In the genomic region with DNA sequence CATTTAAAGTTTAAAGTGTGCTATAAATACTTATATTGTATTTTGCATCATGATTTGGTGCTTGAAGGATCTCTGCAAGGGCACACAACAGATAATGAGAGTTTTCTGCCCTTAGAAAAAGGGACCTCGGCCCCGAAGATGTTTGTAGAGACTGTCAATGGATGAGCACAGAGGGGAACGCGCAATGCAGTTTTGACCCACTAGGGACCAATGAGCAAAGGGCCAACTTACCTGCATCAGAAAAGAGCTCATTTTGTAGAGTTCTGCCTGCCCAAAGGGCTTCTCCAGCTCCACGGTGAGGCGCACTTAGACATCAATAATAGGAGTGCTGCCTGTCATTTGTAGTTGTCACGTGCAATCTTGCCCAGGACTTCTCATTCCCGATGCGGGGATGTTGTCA, we compare ENCODE assay signal across 29 cellular contexts.
DNase-seq lines count a peak whose midpoint lies in the region; ATAC-seq and TF ChIP-seq lines count a peak whose summit lies in the region.
"Had no signal": no experiment of that assay in that cellular context is flagged by ENCODE, and none has a peak within 500 bp of the region (broad histone marks: within the 10 kb centered on the region; RNA-seq: fewer than 3 reads in every experiment).

No MANE protein-coding gene starts in this region.

- H3K4me3 ChIP-seq in GM06990 (replicated peaks; ENCODE audit: low read depth, low read length) (no peak overlapping the region), GM23338 (no peak overlapping the region), WERI-Rb-1 (ENCODE audit: low read depth, low read length) (no peak overlapping the region), kidney epithelial cell (ENCODE audit: low read depth, low read length) (no peak overlapping the region), right lobe of liver (no peak overlapping the region)
- H3K4me3 ChIP-seq: gastrocnemius medialis, skin epidermis, thoracic aorta, uterus had no signal

- H3K36me3 Mint-ChIP-seq in GM23338 (ENCODE audit: low read depth), result no peaks in the 10 kb centered on the region
- H3K36me3 Mint-ChIP-seq: CD14-positive monocyte had no signal

- H3K27ac Mint-ChIP-seq in GM23338, result no peak overlapping the region
- H3K27ac Mint-ChIP-seq: activated naive CD8-positive, alpha-beta T cell treated with anti-CD3 and anti-CD28 coated beads, Interleukin-2, amount 50 U/mL, for 24 hours; CD14-positive monocyte; dendritic cell treated with granulocyte-macrophage colony-stimulating factor and Interleukin-4, amounts not matched to agents 40 ng/mL and 50 ng/mL, for 4 days; stimulated activated naive CD8-positive, alpha-beta T cell treated with anti-CD3 and anti-CD28 coated beads, Interleukin-15, Interleukin-2, amounts not matched to agents 100 ng/mL and 50 ng/mL, for 24 hours had no signal

- H3K9me3 Mint-ChIP-seq in GM23338, result no peaks in the 10 kb centered on the region
- H3K9me3 Mint-ChIP-seq: activated naive CD8-positive, alpha-beta T cell treated with anti-CD3 and anti-CD28 coated beads, Interleukin-2, amount 50 U/mL, for 24 hours; activated T-cell treated with anti-CD3 and anti-CD28 coated beads, Interleukin-2, amount 50 U/mL, for 4 hours; dendritic cell treated with granulocyte-macrophage colony-stimulating factor and Interleukin-4, amounts not matched to agents 40 ng/mL and 50 ng/mL, for 4 days; stimulated activated naive CD8-positive, alpha-beta T cell treated with anti-CD3 and anti-CD28 coated beads, Interleukin-15, Interleukin-2, amounts not matched to agents 100 ng/mL and 50 ng/mL, for 24 hours had no signal

- no peak overlapping the region for H3K4me3 Mint-ChIP-seq in GM23338
- H3K4me3 Mint-ChIP-seq: activated naive CD8-positive, alpha-beta T cell treated with anti-CD3 and anti-CD28 coated beads, Interleukin-2, amount 50 U/mL, for 24 hours; activated T-cell treated with anti-CD3 and anti-CD28 coated beads, Interleukin-2, amount 50 U/mL, for 4 hours; CD14-positive monocyte; dendritic cell treated with granulocyte-macrophage colony-stimulating factor and Interleukin-4, amounts not matched to agents 40 ng/mL and 50 ng/mL, for 4 days; naive thymus-derived CD4-positive, alpha-beta T cell; stimulated activated naive CD8-positive, alpha-beta T cell treated with anti-CD3 and anti-CD28 coated beads, Interleukin-15, Interleukin-2, amounts not matched to agents 100 ng/mL and 50 ng/mL, for 24 hours had no signal

- no peak overlapping the region for H2AFZ ChIP-seq in GM23338

- 90% methylated on average over 2 of the region's 9 CpGs for WGBS in right lobe of liver (ENCODE audit: insufficient coverage, low coverage, low lambda C conversion rate, missing lambda C conversion rate)

- intact Hi-C loops in right lobe of liver (cut with DNase I), result no loop called here

- no peaks in the 10 kb centered on the region for H3K9me2 ChIP-seq in GM23338 (ENCODE audit: insufficient read depth)

- H3K4me1 Mint-ChIP-seq in GM23338, result peaks cover 8% of the 10 kb centered on the region

- no peak for DNase-seq in GM06990 (ENCODE audit: extremely low read depth, insufficient read length)
- DNase-seq in GM23338 (ENCODE audit: low spot score), result peak; percentile 63
- no peak for DNase-seq in WERI-Rb-1
- no peak for DNase-seq in kidney epithelial cell (ENCODE audit: low read depth)
- no peak for DNase-seq in AG08396 (ENCODE audit: low spot score)
- DNase-seq in right lobe of liver, result no peak
- no peak for DNase-seq in NCI-H2227 (lab: John Stamatoyannopoulos, UW; ENCODE audit: unreplicated experiment)
- DNase-seq: activated naive CD8-positive, alpha-beta T cell treated with anti-CD3 and anti-CD28 coated beads, Interleukin-2, amount 50 U/mL, for 24 hours; activated T-cell treated with anti-CD3 and anti-CD28 coated beads, Interleukin-2, amount 50 U/mL, for 4 hours; Calu3; central memory CD4-positive, alpha-beta T cell; gastrocnemius medialis; GOT3; hypothalamus; islet precursor cell; KG1; midbrain; naive thymus-derived CD4-positive, alpha-beta T cell; NCI-H1436 treated with DMSO at 0.1 percent for 48 hours; NCI-H69; occipital lobe; RPMI8226; uterus had no signal

- TF ChIP-seq CTCF in GM06990 (IDR thresholded peaks at IDR 0.05; ENCODE audit: insufficient read depth, low read length, poor library complexity, severe bottlenecking), result peak; percentile 13
- peak; percentile 26 to 33 for TF ChIP-seq CTCF in GM23338 (conservative IDR thresholded peaks at IDR 0.05; ENCODE audit: low read depth in 2 of 2)
- peak; percentile 29; the same call in 1 of the 2 replicates for TF ChIP-seq CTCF in WERI-Rb-1 (IDR thresholded peaks at IDR 0.05; ENCODE audit: low read depth, low read length)
- TF ChIP-seq CTCF in kidney epithelial cell (IDR thresholded peaks at IDR 0.05; ENCODE audit: insufficient read depth, low read length, poor library complexity, severe bottlenecking), result peak; percentile 1
- TF ChIP-seq CTCF in right lobe of liver (IDR thresholded peaks at IDR 0.05), result no peak

- H3K36me3 ChIP-seq in GM06990 (ENCODE audit: control insufficient read depth, insufficient read depth, low read length) (no peaks in the 10 kb centered on the region), GM23338 (ENCODE audit: insufficient read depth) (no peaks in the 10 kb centered on the region), WERI-Rb-1 (no peaks in the 10 kb centered on the region), kidney epithelial cell (ENCODE audit: control insufficient read depth, insufficient read depth, low read length) (no peaks in the 10 kb centered on the region), right lobe of liver (no peaks in the 10 kb centered on the region)
- H3K36me3 ChIP-seq: gastrocnemius medialis, thoracic aorta, uterus had no signal

- H3K27me3 ChIP-seq in GM06990 (replicated peaks; ENCODE audit: control insufficient read depth, insufficient read depth, low read length), result no peaks in the 10 kb centered on the region
- H3K27me3 ChIP-seq in GM23338 (ENCODE audit: insufficient read depth), result no peaks in the 10 kb centered on the region
- no peaks in the 10 kb centered on the region for H3K27me3 ChIP-seq in WERI-Rb-1 (ENCODE audit: insufficient read depth, low read depth, severe bottlenecking)
- no peaks in the 10 kb centered on the region for H3K27me3 ChIP-seq in kidney epithelial cell (ENCODE audit: control insufficient read depth, insufficient read depth, low read length)
- H3K27me3 ChIP-seq in right lobe of liver, result no peaks in the 10 kb centered on the region
- H3K27me3 ChIP-seq: gastrocnemius medialis, uterus had no signal

- peak; percentile 77 for ATAC-seq in GM23338
- ATAC-seq in HG03439 (IDR thresholded peaks at IDR 0.05; ENCODE audit: unreplicated experiment), result no peak
- ATAC-seq in right lobe of liver, result no peak
- ATAC-seq: activated naive CD8-positive, alpha-beta T cell treated with anti-CD3 and anti-CD28 coated beads, Interleukin-2, amount 50 U/mL, for 24 hours; activated T-cell treated with anti-CD3 and anti-CD28 coated beads, Interleukin-2, amount 50 U/mL, for 4 hours; gastrocnemius medialis; naive thymus-derived CD4-positive, alpha-beta T cell had no signal

- no peak overlapping the region for H3K4me2 ChIP-seq in GM23338

- TF ChIP-seq POLR2A in right lobe of liver (IDR thresholded peaks at IDR 0.05), result no peak

- no peaks in the 10 kb centered on the region for H3K9me3 ChIP-seq in WERI-Rb-1 (ENCODE audit: severe bottlenecking)
- no peaks in the 10 kb centered on the region for H3K9me3 ChIP-seq in right lobe of liver
- H3K9me3 ChIP-seq: gastrocnemius medialis, thoracic aorta, uterus had no signal

- no peaks in the 10 kb centered on the region for H3K79me2 ChIP-seq in GM23338 (replicated peaks; ENCODE audit: insufficient read depth)

- peaks cover 1% of the 10 kb centered on the region for H3K27me3 Mint-ChIP-seq in GM23338 (ENCODE audit: insufficient read depth, low read depth, poor library complexity)
- H3K27me3 Mint-ChIP-seq: activated naive CD8-positive, alpha-beta T cell treated with anti-CD3 and anti-CD28 coated beads, Interleukin-2, amount 50 U/mL, for 24 hours; dendritic cell treated with granulocyte-macrophage colony-stimulating factor and Interleukin-4, amounts not matched to agents 40 ng/mL and 50 ng/mL, for 4 days; naive thymus-derived CD4-positive, alpha-beta T cell; stimulated activated naive CD8-positive, alpha-beta T cell treated with anti-CD3 and anti-CD28 coated beads, Interleukin-15, Interleukin-2, amounts not matched to agents 100 ng/mL and 50 ng/mL, for 24 hours had no signal

- H3K4me1 ChIP-seq in GM23338 (ENCODE audit: insufficient read depth), result no peaks in the 10 kb centered on the region
- peaks cover 0 to 15% (median 3%) of the 10 kb centered on the region in 4 donors for H3K4me1 ChIP-seq in right lobe of liver
- H3K4me1 ChIP-seq: gastrocnemius medialis, uterus had no signal

- no peaks in the 10 kb centered on the region; the same call in 1 of the 2 replicates for H4K20me1 ChIP-seq in GM23338 (replicated peaks; ENCODE audit: insufficient read depth)

- no peak overlapping the region for H3K27ac ChIP-seq in GM23338 (ENCODE audit: low read depth)
- H3K27ac ChIP-seq in WERI-Rb-1, result no peak overlapping the region
- no peak overlapping the region for H3K27ac ChIP-seq in right lobe of liver
- H3K27ac ChIP-seq: gastrocnemius medialis, skin epidermis, thoracic aorta, uterus had no signal

- H3F3A ChIP-seq in GM23338 (replicated peaks; ENCODE audit: low read depth), result no peaks in the 10 kb centered on the region

TF ChIP-seq in GM23338, 12 proteins besides CTCF, POLR2A, EP300 and RAD21 (continues in another document):
- TF ChIP-seq EZH2 (IDR thresholded peaks at IDR 0.05; ENCODE audit: low read depth, unreplicated experiment) (no peak), CREB1 (CRISPR knock-in tag; IDR thresholded peaks at IDR 0.05; ENCODE audit: low read depth) (no peak), ZNF114 (CRISPR knock-in tag; IDR thresholded peaks at IDR 0.05) (no peak), JUNB (IDR thresholded peaks at IDR 0.05; ENCODE audit: unreplicated experiment) (no peak)
- TF ChIP-seq, protein P1, sequence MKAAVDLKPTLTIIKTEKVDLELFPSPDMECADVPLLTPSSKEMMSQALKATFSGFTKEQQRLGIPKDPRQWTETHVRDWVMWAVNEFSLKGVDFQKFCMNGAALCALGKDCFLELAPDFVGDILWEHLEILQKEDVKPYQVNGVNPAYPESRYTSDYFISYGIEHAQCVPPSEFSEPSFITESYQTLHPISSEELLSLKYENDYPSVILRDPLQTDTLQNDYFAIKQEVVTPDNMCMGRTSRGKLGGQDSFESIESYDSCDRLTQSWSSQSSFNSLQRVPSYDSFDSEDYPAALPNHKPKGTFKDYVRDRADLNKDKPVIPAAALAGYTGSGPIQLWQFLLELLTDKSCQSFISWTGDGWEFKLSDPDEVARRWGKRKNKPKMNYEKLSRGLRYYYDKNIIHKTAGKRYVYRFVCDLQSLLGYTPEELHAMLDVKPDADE (IDR thresholded peaks at IDR 0.05), result no peak

Comparison
In these comparisons a context has a peak if more than half of its experiments do, and no peak if none do; other contexts are left out.
1. CTCF ChIP-seq: peak in GM06990 (single experiment), GM23338 (2 of 2), WERI-Rb-1 (single experiment) and kidney epithelial cell (single experiment); none in right lobe of liver (0 of 4).